19 cellular contexts compared by ENCODE assay signal in the genomic region with DNA sequence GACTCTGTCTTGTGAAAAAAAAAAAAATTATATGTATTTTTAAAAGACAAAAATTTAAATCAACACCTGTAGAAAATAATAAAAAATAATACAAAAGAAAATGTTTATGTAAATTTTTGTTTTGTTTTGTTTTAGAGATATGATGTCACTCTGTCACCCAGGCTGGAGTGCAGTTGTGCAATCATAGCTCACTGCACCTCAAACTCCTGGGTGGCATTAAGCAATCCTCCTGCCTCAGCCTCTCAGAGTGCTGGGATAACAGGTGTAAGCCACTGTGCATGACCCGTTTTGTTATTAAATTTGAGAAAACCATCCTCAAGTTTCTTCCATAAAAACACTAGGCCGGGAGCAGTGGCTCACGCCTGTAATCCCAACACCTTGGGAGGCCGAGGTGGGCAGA. TPM values are rescaled to one million over a fixed set of nuclear protein-coding genes. Genes with fewer than 3 reads are reported as not detected.
DNase-seq lines count a peak whose midpoint lies in the region; ATAC-seq and TF ChIP-seq lines count a peak whose summit lies in the region.
"Had no signal": no experiment of that assay in that cellular context is flagged by ENCODE, and none has a peak within 500 bp of the region (broad histone marks: within the 10 kb centered on the region; RNA-seq: fewer than 3 reads in every experiment).

No MANE protein-coding gene starts in this region.

- no peak overlapping the region for H4K8ac ChIP-seq in mesenchymal stem cell (ENCODE audit: low read length)

- no peaks in the 10 kb centered on the region for H3K4me1 Mint-ChIP-seq in natural killer cell treated with Interleukin-12 subunit alpha and Interleukin-12 subunit beta and Interleukin-15 and Interleukin-18, amount 100 ng/mL, for 72 hours (ENCODE audit: low read depth in 2 of 2)
- H3K4me1 Mint-ChIP-seq in natural killer cell (no peaks in the 10 kb centered on the region), mesothelial cell of epicardium (peaks cover 3% of the 10 kb centered on the region)
- H3K4me1 Mint-ChIP-seq: IgD-negative memory B cell, T-cell had no signal

- peaks cover 47 to 75% of the 10 kb centered on the region in 2 experiments for H3K36me3 ChIP-seq in mesenchymal stem cell (ENCODE audit: control insufficient read depth in 1 of 2, insufficient read depth in 2 of 2, low read depth in 1 of 2, low read length in 2 of 2)

- H3K4ac ChIP-seq in mesenchymal stem cell (ENCODE audit: low read depth in 1 of 2, low read length in 2 of 2) = no peak overlapping the region

- no peak overlapping the region for H2AFZ ChIP-seq in mesenchymal stem cell (ENCODE audit: low read depth, low read length)

- no peak overlapping the region for H3K14ac ChIP-seq in mesenchymal stem cell (ENCODE audit: low read length in 2 of 2)

- no peaks in the 10 kb centered on the region for H3K27me3 ChIP-seq in mesenchymal stem cell (ENCODE audit: control insufficient read depth in 1 of 2, insufficient read depth in 1 of 2, low read length in 2 of 2)

- no peak overlapping the region for H3K27ac Mint-ChIP-seq in natural killer cell treated with Interleukin-12 subunit alpha and Interleukin-12 subunit beta and Interleukin-15 and Interleukin-18, amount 100 ng/mL, for 72 hours
- H3K27ac Mint-ChIP-seq in natural killer cell = no peak overlapping the region
- H3K27ac Mint-ChIP-seq in mesothelial cell of epicardium = no peak overlapping the region
- H3K27ac Mint-ChIP-seq: HFFc6, IgD-negative memory B cell, T-cell had no signal

- no peak overlapping the region for H2BK5ac ChIP-seq in mesenchymal stem cell (ENCODE audit: low read depth, low read length, poor library complexity, severe bottlenecking)

- no peak overlapping the region for H3K18ac ChIP-seq in mesenchymal stem cell (ENCODE audit: low read depth in 1 of 2, low read length in 2 of 2)

- no peak overlapping the region for H2BK12ac ChIP-seq in mesenchymal stem cell (ENCODE audit: low read length in 2 of 2)

- H3K4me1 ChIP-seq in mesenchymal stem cell (ENCODE audit: control insufficient read depth, insufficient read depth, low read depth, low read length) = peaks cover 6% of the 10 kb centered on the region

- no peak overlapping the region for H2BK15ac ChIP-seq in mesenchymal stem cell (ENCODE audit: low read depth, poor library complexity, severe bottlenecking)

- no peak for TF ChIP-seq POLR2A in NB4 (IDR thresholded peaks at IDR 0.05; ENCODE audit: extremely low read depth, insufficient read length)

- intact Hi-C loops in natural killer cell (cut with micrococcal nuclease) = no loop called here

- no peaks in the 10 kb centered on the region for H3K27me3 Mint-ChIP-seq in natural killer cell treated with Interleukin-12 subunit alpha and Interleukin-12 subunit beta and Interleukin-15 and Interleukin-18, amount 100 ng/mL, for 72 hours
- H3K27me3 Mint-ChIP-seq in natural killer cell (ENCODE audit: low read depth in 2 of 2) = no peaks in the 10 kb centered on the region
- no peaks in the 10 kb centered on the region for H3K27me3 Mint-ChIP-seq in mesothelial cell of epicardium (ENCODE audit: low read depth)
- H3K27me3 Mint-ChIP-seq: IgD-negative memory B cell had no signal

- H4K91ac ChIP-seq in mesenchymal stem cell (ENCODE audit: low read length) = no peak overlapping the region

- no peak overlapping the region for H3K9ac ChIP-seq in mesenchymal stem cell (ENCODE audit: low read length)

- H2AK5ac ChIP-seq in mesenchymal stem cell (ENCODE audit: low read length, severe bottlenecking) = no peak overlapping the region

- H3K4me2 ChIP-seq in mesenchymal stem cell (ENCODE audit: low read length, poor library complexity, severe bottlenecking) = no peak overlapping the region

- no peak for TF ChIP-seq CTCF in natural killer cell (IDR thresholded peaks at IDR 0.05)
- no peak for TF ChIP-seq CTCF in NB4 (IDR thresholded peaks at IDR 0.05; ENCODE audit: low read depth, low read length)
- no peak for TF ChIP-seq CTCF in mesothelial cell of epicardium (IDR thresholded peaks at IDR 0.05; ENCODE audit: unreplicated experiment)

- peaks cover 25% of the 10 kb centered on the region for H3K79me1 ChIP-seq in mesenchymal stem cell (replicated peaks; ENCODE audit: low read length, poor library complexity, severe bottlenecking)

- peak; percentile 26 for DNase-seq in natural killer cell treated with Interleukin-12 subunit alpha and Interleukin-12 subunit beta and Interleukin-15 and Interleukin-18, amount 100 ng/mL, for 72 hours (ENCODE audit: low spot score)
- DNase-seq in natural killer cell (no peak), NB4 (ENCODE audit: low read depth) (peak; percentile 54), left lobe of liver (ENCODE audit: low spot score) (peak; percentile 31), mesothelial cell of epicardium (ENCODE audit: low spot score in 2 of 2, unreplicated experiment in 2 of 2) (no peak), mesenchymal stem cell (no peak)
- DNase-seq: ACHN, AML-193, DMS79, HFFc6, NCI-H1436, NCI-H1930, NCI-H226, NCI-H524, T-cell had no signal

- no peaks in the 10 kb centered on the region for H3K9me3 Mint-ChIP-seq in natural killer cell treated with Interleukin-12 subunit alpha and Interleukin-12 subunit beta and Interleukin-15 and Interleukin-18, amount 100 ng/mL, for 72 hours
- H3K9me3 Mint-ChIP-seq in natural killer cell = no peaks in the 10 kb centered on the region
- H3K9me3 Mint-ChIP-seq in mesothelial cell of epicardium = no peaks in the 10 kb centered on the region
- H3K9me3 Mint-ChIP-seq: HFFc6, IgD-negative memory B cell, T-cell had no signal

- ATAC-seq in natural killer cell treated with Interleukin-12 subunit alpha and Interleukin-12 subunit beta and Interleukin-15 and Interleukin-18, amount 100 ng/mL, for 72 hours = no peak
- no peak for ATAC-seq in natural killer cell
- no peak for ATAC-seq in left lobe of liver
- no peak for ATAC-seq in HG02884 (IDR thresholded peaks at IDR 0.05; ENCODE audit: unreplicated experiment)
- ATAC-seq: T-cell had no signal

- no peak overlapping the region for H2BK120ac ChIP-seq in mesenchymal stem cell (ENCODE audit: low read depth, low read length)

- WGBS in mesenchymal stem cell = 95% methylated on average over 4 of the region's 4 CpGs

- no peaks in the 10 kb centered on the region for H3K9me3 ChIP-seq in mesenchymal stem cell (ENCODE audit: control insufficient read depth, low read length)

- no peak overlapping the region for H3K4me3 Mint-ChIP-seq in natural killer cell treated with Interleukin-12 subunit alpha and Interleukin-12 subunit beta and Interleukin-15 and Interleukin-18, amount 100 ng/mL, for 72 hours
- H3K4me3 Mint-ChIP-seq in natural killer cell (no peak overlapping the region), mesothelial cell of epicardium (no peak overlapping the region)
- H3K4me3 Mint-ChIP-seq: HFFc6, IgD-negative memory B cell, T-cell had no signal

- H3K4me3 ChIP-seq in NB4 (ENCODE audit: low read depth, low read length) (no peak overlapping the region), mesenchymal stem cell (ENCODE audit: insufficient read depth in 1 of 2, low read depth in 1 of 2, low read length in 2 of 2) (no peak overlapping the region)

- no peak overlapping the region for H3K27ac ChIP-seq in mesenchymal stem cell (ENCODE audit: low read length, poor library complexity, severe bottlenecking)
- H3K27ac ChIP-seq: C4-2B had no signal

- H3K36me3 Mint-ChIP-seq in natural killer cell treated with Interleukin-12 subunit alpha and Interleukin-12 subunit beta and Interleukin-15 and Interleukin-18, amount 100 ng/mL, for 72 hours = no peaks in the 10 kb centered on the region
- no peaks in the 10 kb centered on the region for H3K36me3 Mint-ChIP-seq in natural killer cell
- H3K36me3 Mint-ChIP-seq in mesothelial cell of epicardium = peaks cover 3% of the 10 kb centered on the region
- H3K36me3 Mint-ChIP-seq: T-cell had no signal

- no peak overlapping the region for H3K23ac ChIP-seq in mesenchymal stem cell (ENCODE audit: low read length in 2 of 2)

RNA-seq across cellular contexts. Expression of gene B3GNT7, which starts 56.2 kb away (rescaled TPM):
- 10 to 100 TPM; 12.6 to 20.1 TPM for total RNA-seq in natural killer cell treated with Interleukin-12 subunit alpha and Interleukin-12 subunit beta and Interleukin-15 and Interleukin-18, amount 100 ng/mL, for 72 hours
- total RNA-seq in natural killer cell = 100 to 1,000 TPM in 2 of 3 donors, 10 to 100 TPM in 1; 87.5 to 151 (median 113) TPM
- 1.6 TPM for total RNA-seq in left lobe of liver
- 5.2 to 7.0 TPM (median 5.6 TPM) in 3 replicates for total RNA-seq in mesothelial cell of epicardium
- 0.26 TPM for polyA plus RNA-seq in mesenchymal stem cell (2013, experiment 1 of 2)
- 0.21 TPM for polyA plus RNA-seq in mesenchymal stem cell (2013, experiment 2 of 2)
- total RNA-seq: LHCN-M2 had no signal

Comparison
In these comparisons a context has a peak if more than half of its experiments do, and no peak if none do; other contexts are left out.
1. DNase-seq: peak in natural killer cell treated with Interleukin-12 subunit alpha and Interleukin-12 subunit beta and Interleukin-15 and Interleukin-18, amount 100 ng/mL, for 72 hours (single experiment), NB4 (single experiment) and left lobe of liver (single experiment); none in natural killer cell (single experiment), mesothelial cell of epicardium (0 of 2) and mesenchymal stem cell (single experiment).
2. RNA of gene B3GNT7, which starts 56.2 kb away (total RNA-seq): 87.5 to 151 TPM in natural killer cell; 12.6 to 20.1 TPM in natural killer cell treated with Interleukin-12 subunit alpha and Interleukin-12 subunit beta and Interleukin-15 and Interleukin-18, amount 100 ng/mL, for 72 hours, 5.2 to 7.0 TPM in mesothelial cell of epicardium and 1.6 TPM in left lobe of liver (single experiment); every median in the first group is over 4 times any median in the second.